Comparison of ENCODE assay signal across 1 cellular context in the genomic region with DNA sequence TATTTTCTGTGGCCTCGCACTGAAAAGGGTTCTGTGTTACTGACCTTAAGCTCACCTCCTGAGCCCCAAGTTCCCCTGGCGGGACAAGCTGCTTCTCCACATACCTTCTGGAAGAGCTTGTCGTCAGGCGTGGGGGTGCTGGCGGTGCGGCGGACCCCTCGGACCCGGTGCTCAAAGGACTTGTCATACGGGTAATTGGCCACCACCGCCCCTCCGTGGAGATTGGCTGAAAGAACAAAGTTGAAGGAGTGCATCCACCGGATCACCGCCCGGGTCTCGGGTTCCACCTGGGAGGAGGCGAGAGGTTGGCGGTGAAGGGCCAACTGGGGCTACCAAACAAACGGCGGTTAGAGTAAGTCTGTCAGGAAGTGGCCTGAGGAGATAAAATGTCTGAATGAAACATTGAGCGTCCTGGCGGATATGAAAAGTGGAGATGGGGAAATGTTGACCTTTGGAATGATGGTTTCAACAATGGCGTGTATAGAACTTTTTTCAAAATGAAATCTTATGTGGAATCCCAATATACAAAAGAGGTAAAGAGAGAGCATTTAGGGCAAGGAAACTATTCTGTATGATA.
A peak's percentile ranks its signal among the peaks of the same experiment; 100 is the strongest.
TF ChIP-seq lines count a peak whose summit lies in the region.

No MANE protein-coding gene starts in this region.

TF ChIP-seq in HepG2, 621 proteins besides CTCF, POLR2A, EP300 and RAD21 (continued from another document):
- TF ChIP-seq, protein P1, sequence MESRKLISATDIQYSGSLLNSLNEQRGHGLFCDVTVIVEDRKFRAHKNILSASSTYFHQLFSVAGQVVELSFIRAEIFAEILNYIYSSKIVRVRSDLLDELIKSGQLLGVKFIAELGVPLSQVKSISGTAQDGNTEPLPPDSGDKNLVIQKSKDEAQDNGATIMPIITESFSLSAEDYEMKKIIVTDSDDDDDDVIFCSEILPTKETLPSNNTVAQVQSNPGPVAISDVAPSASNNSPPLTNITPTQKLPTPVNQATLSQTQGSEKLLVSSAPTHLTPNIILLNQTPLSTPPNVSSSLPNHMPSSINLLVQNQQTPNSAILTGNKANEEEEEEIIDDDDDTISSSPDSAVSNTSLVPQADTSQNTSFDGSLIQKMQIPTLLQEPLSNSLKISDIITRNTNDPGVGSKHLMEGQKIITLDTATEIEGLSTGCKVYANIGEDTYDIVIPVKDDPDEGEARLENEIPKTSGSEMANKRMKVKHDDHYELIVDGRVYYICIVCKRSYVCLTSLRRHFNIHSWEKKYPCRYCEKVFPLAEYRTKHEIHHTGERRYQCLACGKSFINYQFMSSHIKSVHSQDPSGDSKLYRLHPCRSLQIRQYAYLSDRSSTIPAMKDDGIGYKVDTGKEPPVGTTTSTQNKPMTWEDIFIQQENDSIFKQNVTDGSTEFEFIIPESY (CRISPR knock-in tag; IDR thresholded peaks at IDR 0.05) = peak; percentile 56; the same call in 1 of the 2 replicates
